In genomic region chr1:109622103-109622892, GRCh38 we compare ENCODE assay signal across 1 cellular context.
TF ChIP-seq lines count a peak whose summit lies in the region.

No MANE protein-coding gene starts in this region.

TF ChIP-seq in K562, 482 proteins besides CTCF, POLR2A, EP300 and RAD21:
- TF ChIP-seq ESRRA (IDR thresholded peaks at IDR 0.05; ENCODE audit: borderline replicate concordance, low read depth) (no peak), CREM (IDR thresholded peaks at IDR 0.05; ENCODE audit: low read depth) (no peak), LCOR (CRISPR knock-in tag; IDR thresholded peaks at IDR 0.05) (no peak), KDM1A (IDR thresholded peaks at IDR 0.05) (no peak), MYBL2 (IDR thresholded peaks at IDR 0.05; ENCODE audit: low read depth) (no peak), MYBL2 (CRISPR knock-in tag; IDR thresholded peaks at IDR 0.05; ENCODE audit: borderline replicate concordance) (no peak), CREB3L1 (IDR thresholded peaks at IDR 0.05; ENCODE audit: borderline replicate concordance, low read depth) (no peak), ETV6 (IDR thresholded peaks at IDR 0.05; ENCODE audit: borderline replicate concordance in 1 of 2, low read depth in 2 of 2, low read length in 1 of 2) (no peak), ETV6 (CRISPR knock-in tag; IDR thresholded peaks at IDR 0.05; ENCODE audit: borderline replicate concordance) (no peak), ZNF384 (IDR thresholded peaks at IDR 0.05; ENCODE audit: low read depth, low read length) (no peak), PATZ1 (CRISPR knock-in tag; IDR thresholded peaks at IDR 0.05; ENCODE audit: borderline replicate concordance) (no peak), HOXB6 (CRISPR knock-in tag; IDR thresholded peaks at IDR 0.05; ENCODE audit: borderline replicate concordance) (no peak), SMAD1 (IDR thresholded peaks at IDR 0.05; ENCODE audit: low read depth, low read length, partially characterized antibody) (no peak), POLR2B (IDR thresholded peaks at IDR 0.05; ENCODE audit: low read depth, partially characterized antibody) (no peak), ZZZ3 (IDR thresholded peaks at IDR 0.05) (no peak), CBX2 (IDR thresholded peaks at IDR 0.05; ENCODE audit: insufficient read depth, low read length, poor library complexity, severe bottlenecking) (no peak), AFF4 (CRISPR knock-in tag; IDR thresholded peaks at IDR 0.05) (no peak), TRIM28 (IDR thresholded peaks at IDR 0.05) (no peak), RHOXF2B (CRISPR knock-in tag; conservative IDR thresholded peaks at IDR 0.05) (no peak), HNRNPH1 (optimal IDR thresholded peaks at IDR 0.05; ENCODE audit: low read depth, low read length) (no peak), TFAM (CRISPR knock-in tag; conservative IDR thresholded peaks at IDR 0.05) (no peak), SNAPC5 (CRISPR knock-in tag; IDR thresholded peaks at IDR 0.05) (no peak)
TF ChIP-seq in K562: peak in this region for 0.
